Comparison of ENCODE assay signal across 11 cellular contexts in the genomic region with DNA sequence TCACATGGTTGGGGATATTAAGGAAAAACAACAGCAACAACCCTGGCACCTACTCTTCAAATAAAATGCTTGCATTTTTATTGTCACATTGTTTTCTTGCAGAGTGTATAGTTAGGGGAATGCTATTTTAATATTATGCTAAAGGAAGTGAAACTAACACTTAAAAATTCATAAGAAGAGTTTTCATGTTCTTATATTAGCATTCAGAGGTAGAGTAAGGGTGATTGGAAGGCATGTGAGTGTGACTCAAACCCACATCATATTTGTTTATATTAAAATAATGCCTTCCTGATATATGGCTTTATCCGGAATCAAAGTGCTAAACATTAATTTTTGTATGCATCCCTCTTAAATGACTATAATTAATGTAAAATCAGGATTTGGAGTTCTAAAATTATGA. TPM values are rescaled to one million over a fixed set of nuclear protein-coding genes. Genes with fewer than 3 reads are reported as not detected.
A peak's percentile ranks its signal among the peaks of the same experiment; 100 is the strongest.
DNase-seq lines count a peak whose midpoint lies in the region; ATAC-seq, FAIRE-seq and TF ChIP-seq lines count a peak whose summit lies in the region.
"Had no signal": no experiment of that assay in that cellular context is flagged by ENCODE, and none has a peak within 500 bp of the region (broad histone marks: within the 10 kb centered on the region; RNA-seq: fewer than 3 reads in every experiment).

No MANE protein-coding gene starts in this region.

- H2AFZ ChIP-seq in SK-N-SH (ENCODE audit: low read depth) = no peak overlapping the region

- H3K9ac ChIP-seq in SK-N-SH = no peak overlapping the region

- TF ChIP-seq RAD21 in SK-N-SH (IDR thresholded peaks at IDR 0.05; ENCODE audit: low read length) = no peak

- peaks cover 5% of the 10 kb centered on the region for H3K9me3 Mint-ChIP-seq in memory B cell
- peaks cover 4% of the 10 kb centered on the region for H3K9me3 Mint-ChIP-seq in activated naive CD4-positive, alpha-beta T cell treated with anti-CD3 and anti-CD28 coated beads, Interleukin-2, amount 10 ng/mL, durations not matched to agents 7 days and 5 days

- H3K27me3 Mint-ChIP-seq in memory B cell = no peaks in the 10 kb centered on the region
- H3K27me3 Mint-ChIP-seq in activated naive CD4-positive, alpha-beta T cell treated with anti-CD3 and anti-CD28 coated beads, Interleukin-2, amount 10 ng/mL, durations not matched to agents 7 days and 5 days = peaks cover 13% of the 10 kb centered on the region

- DNase-seq in memory B cell (ENCODE audit: low spot score in 2 of 2) (no peak), stomach (no peak), SK-N-SH (no peak), D721Med (ENCODE audit: insufficient read length, low spot score) (no peak)
- DNase-seq in activated naive CD4-positive, alpha-beta T cell treated with anti-CD3 and anti-CD28 coated beads, Interleukin-2, amount 10 ng/mL, durations not matched to agents 7 days and 5 days = no peak
- DNase-seq: Kasumi-1 had no signal

- POLR2A ChIA-PET in SK-N-SH (lab: Yijun Ruan, JAX) = no interaction called here

- H3K4me3 ChIP-seq in stomach (no peak overlapping the region), SK-N-SH (ENCODE audit: low read depth in 2 of 2, low read length in 1 of 2) (no peak overlapping the region)

- no peaks in the 10 kb centered on the region for H3F3A ChIP-seq in SK-N-SH (replicated peaks; ENCODE audit: insufficient read depth)

- no peaks in the 10 kb centered on the region for H4K20me1 ChIP-seq in SK-N-SH (ENCODE audit: insufficient read depth)

- no peak overlapping the region for H3K27ac ChIP-seq in stomach
- H3K27ac ChIP-seq in SK-N-SH (ENCODE audit: low read depth in 2 of 2, low read length in 1 of 2) = no peak overlapping the region

- CTCF ChIA-PET in SK-N-SH (lab: Yijun Ruan, JAX) = interaction anchor here (1.0 kb wide), 1 partner anchor 14 kb away, joined by 3 read pairs; no protein-coding TSS in a partner anchor
- CTCF ChIA-PET in activated naive CD4-positive, alpha-beta T cell treated with anti-CD3 and anti-CD28 coated beads, Interleukin-2, amount 10 ng/mL, durations not matched to agents 7 days and 5 days (lab: Charles Lee) = no interaction called here

- H3K36me3 Mint-ChIP-seq in memory B cell = peaks cover 7% of the 10 kb centered on the region
- H3K36me3 Mint-ChIP-seq in activated naive CD4-positive, alpha-beta T cell treated with anti-CD3 and anti-CD28 coated beads, Interleukin-2, amount 10 ng/mL, durations not matched to agents 7 days and 5 days = peaks cover 5% of the 10 kb centered on the region

- peak overlapping the region; percentile 60 for H3K27ac Mint-ChIP-seq in memory B cell
- no peak overlapping the region for H3K27ac Mint-ChIP-seq in activated naive CD4-positive, alpha-beta T cell treated with anti-CD3 and anti-CD28 coated beads, Interleukin-2, amount 10 ng/mL, durations not matched to agents 7 days and 5 days

- H3K79me2 ChIP-seq in SK-N-SH (ENCODE audit: insufficient read depth) = no peaks in the 10 kb centered on the region

- H3K4me3 Mint-ChIP-seq in memory B cell = peak overlapping the region; percentile 63
- H3K4me3 Mint-ChIP-seq in activated naive CD4-positive, alpha-beta T cell treated with anti-CD3 and anti-CD28 coated beads, Interleukin-2, amount 10 ng/mL, durations not matched to agents 7 days and 5 days = no peak overlapping the region

- no peaks in the 10 kb centered on the region for H3K4me1 ChIP-seq in stomach
- H3K4me1 ChIP-seq in SK-N-SH (ENCODE audit: control insufficient read depth in 1 of 2, insufficient read depth in 2 of 2, low read depth in 1 of 2, low read length in 1 of 2) = no peaks in the 10 kb centered on the region

- H3K9me3 ChIP-seq in stomach = no peaks in the 10 kb centered on the region
- H3K9me3 ChIP-seq in SK-N-SH = no peaks in the 10 kb centered on the region

- FAIRE-seq in D721Med (lab: Jason Lieb, UNC) = no peak
- FAIRE-seq: colon had no signal

- no peak overlapping the region for H3K4me2 ChIP-seq in SK-N-SH

- no peak for TF ChIP-seq POLR2A in stomach (IDR thresholded peaks at IDR 0.05)

- intact Hi-C loops in stomach (cut with DNase I; ENCODE audit: low total_unique reads) = no loop called here

- WGBS in stomach, 5 donors = 71 to 82% (median 78%) methylated on average over 1 of the region's 1 CpG
- WGBS in SK-N-SH (ENCODE audit: low lambda C conversion rate) = 9% methylated on average over 1 of the region's 1 CpG

- no peaks in the 10 kb centered on the region for H3K9me2 ChIP-seq in SK-N-SH

- TF ChIP-seq EP300 in stomach (IDR thresholded peaks at IDR 0.05) = no peak
- TF ChIP-seq EP300 in SK-N-SH (IDR thresholded peaks at IDR 0.05; ENCODE audit: borderline replicate concordance in 1 of 2, low read depth in 1 of 2, low read length in 1 of 2) = no peak

- ATAC-seq in GM18873 (IDR thresholded peaks at IDR 0.05; ENCODE audit: low FRiP score, unreplicated experiment) (peak; percentile 89), GM21825 (IDR thresholded peaks at IDR 0.05; ENCODE audit: unreplicated experiment) (peak; percentile 94), HG03439 (IDR thresholded peaks at IDR 0.05; ENCODE audit: unreplicated experiment) (peak; percentile 90), memory B cell (ENCODE audit: low read depth) (peak; percentile 85)
- ATAC-seq: Right ventricle myocardium inferior had no signal

- peaks cover 47% of the 10 kb centered on the region for H3K4me1 Mint-ChIP-seq in memory B cell
- peaks cover 24% of the 10 kb centered on the region for H3K4me1 Mint-ChIP-seq in activated naive CD4-positive, alpha-beta T cell treated with anti-CD3 and anti-CD28 coated beads, Interleukin-2, amount 10 ng/mL, durations not matched to agents 7 days and 5 days

- no peaks in the 10 kb centered on the region for H3K27me3 ChIP-seq in stomach
- peaks cover 41% of the 10 kb centered on the region for H3K27me3 ChIP-seq in SK-N-SH (ENCODE audit: insufficient read depth)

- TF ChIP-seq CTCF in stomach (IDR thresholded peaks at IDR 0.05) (no peak), SK-N-SH (IDR thresholded peaks at IDR 0.05) (no peak), D721Med (IDR thresholded peaks at IDR 0.05; ENCODE audit: insufficient read depth, missing control alignments) (no peak)

- H3K36me3 ChIP-seq in stomach = no peaks in the 10 kb centered on the region
- H3K36me3 ChIP-seq in SK-N-SH (replicated peaks in 1 of 2; ENCODE audit: control insufficient read depth in 1 of 2, insufficient read depth in 2 of 2, low read length in 1 of 2) = no peaks in the 10 kb centered on the region

TF ChIP-seq in SK-N-SH, 30 proteins besides CTCF, POLR2A, EP300 and RAD21:
- TF ChIP-seq CHD2 (IDR thresholded peaks at IDR 0.05; ENCODE audit: low read length, partially characterized antibody) = no peak
- no peak for TF ChIP-seq RXRA (IDR thresholded peaks at IDR 0.05; ENCODE audit: borderline replicate concordance, low read depth)
- TF ChIP-seq, protein P1, sequence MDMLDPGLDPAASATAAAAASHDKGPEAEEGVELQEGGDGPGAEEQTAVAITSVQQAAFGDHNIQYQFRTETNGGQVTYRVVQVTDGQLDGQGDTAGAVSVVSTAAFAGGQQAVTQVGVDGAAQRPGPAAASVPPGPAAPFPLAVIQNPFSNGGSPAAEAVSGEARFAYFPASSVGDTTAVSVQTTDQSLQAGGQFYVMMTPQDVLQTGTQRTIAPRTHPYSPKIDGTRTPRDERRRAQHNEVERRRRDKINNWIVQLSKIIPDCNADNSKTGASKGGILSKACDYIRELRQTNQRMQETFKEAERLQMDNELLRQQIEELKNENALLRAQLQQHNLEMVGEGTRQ (IDR thresholded peaks at IDR 0.05; ENCODE audit: borderline replicate concordance, low read depth, low read length) = no peak
- TF ChIP-seq ELF1 (IDR thresholded peaks at IDR 0.05) = no peak
- TF ChIP-seq, protein P2, sequence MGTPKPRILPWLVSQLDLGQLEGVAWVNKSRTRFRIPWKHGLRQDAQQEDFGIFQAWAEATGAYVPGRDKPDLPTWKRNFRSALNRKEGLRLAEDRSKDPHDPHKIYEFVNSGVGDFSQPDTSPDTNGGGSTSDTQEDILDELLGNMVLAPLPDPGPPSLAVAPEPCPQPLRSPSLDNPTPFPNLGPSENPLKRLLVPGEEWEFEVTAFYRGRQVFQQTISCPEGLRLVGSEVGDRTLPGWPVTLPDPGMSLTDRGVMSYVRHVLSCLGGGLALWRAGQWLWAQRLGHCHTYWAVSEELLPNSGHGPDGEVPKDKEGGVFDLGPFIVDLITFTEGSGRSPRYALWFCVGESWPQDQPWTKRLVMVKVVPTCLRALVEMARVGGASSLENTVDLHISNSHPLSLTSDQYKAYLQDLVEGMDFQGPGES (IDR thresholded peaks at IDR 0.05; ENCODE audit: low read depth, low read length) = no peak

RNA-seq across cellular contexts. Expression of a gene that starts 59.8 kb away (rescaled TPM):
- 100 to 1,000 TPM in 4 of 5 donors, 10 to 100 TPM in 1; 78.8 to 191 (median 155) TPM for total RNA-seq in stomach
- polyA plus RNA-seq in stomach = 10 to 100 TPM; 46.0 to 98.5 (median 52.3) TPM
- polyA plus RNA-seq in SK-N-SH (2012; rRNA removed) = 9.5 and 15.6 TPM in 2 replicates
- 12.5 and 13.4 TPM in 2 replicates for polyA plus RNA-seq in SK-N-SH (2012; cell fraction: cytosol; rRNA removed)
- 16.9 and 22.4 TPM in 2 replicates for polyA plus RNA-seq in SK-N-SH (2012; cell fraction: nucleus; rRNA removed)
